In genomic region chr2:237026981-237027711, GRCh38 we compare ENCODE assay signal across 9 cellular contexts. TPM values are rescaled to one million over a fixed set of nuclear protein-coding genes. Genes with fewer than 3 reads are reported as not detected.
A peak's percentile ranks its signal among the peaks of the same experiment; 100 is the strongest.
DNase-seq lines count a peak whose midpoint lies in the region; ATAC-seq and TF ChIP-seq lines count a peak whose summit lies in the region.
"Had no signal": no experiment of that assay in that cellular context is flagged by ENCODE, and none has a peak within 500 bp of the region (broad histone marks: within the 10 kb centered on the region; RNA-seq: fewer than 3 reads in every experiment).

No MANE protein-coding gene starts in this region.

- H3K4me1 ChIP-seq in BE2C = no peaks in the 10 kb centered on the region
- H3K4me1 ChIP-seq in GM23248 (ENCODE audit: insufficient read depth) = peaks cover 10% of the 10 kb centered on the region
- no peaks in the 10 kb centered on the region for H3K4me1 ChIP-seq in mucosa of descending colon (ENCODE audit: low read depth)

- no peaks in the 10 kb centered on the region for H3K9me2 ChIP-seq in GM23248 (ENCODE audit: insufficient read depth)

- H3K27ac ChIP-seq in GM23248 (no peak overlapping the region), epithelial cell of prostate (no peak overlapping the region)

- 62 to 64% methylated on average over 8 of the region's 8 CpGs for WGBS in GM23248 (ENCODE audit: low coverage in 1 of 2, low lambda C conversion rate in 2 of 2, missing lambda C conversion rate in 2 of 2), 2 experiments

- H2AFZ ChIP-seq in GM23248 = no peak overlapping the region

- no peak overlapping the region for H3K4me2 ChIP-seq in GM23248 (ENCODE audit: unreplicated experiment)

- ATAC-seq in mucosa of descending colon (peak; percentile 71), HG03457 (IDR thresholded peaks at IDR 0.05; ENCODE audit: unreplicated experiment) (no peak)

- H3K9ac ChIP-seq in GM23248 = no peak overlapping the region

- in situ Hi-C loops in GM23248 (cut with MboI) = loop anchor here (25.0 kb wide), 1 partner anchor 515 kb away; a partner anchor contains a TSS

- H3F3A ChIP-seq in GM23248 (ENCODE audit: insufficient read depth) = no peaks in the 10 kb centered on the region

- H3K27me3 ChIP-seq in BE2C (peaks cover 19% of the 10 kb centered on the region), GM23248 (replicated peaks; ENCODE audit: insufficient read depth) (no peaks in the 10 kb centered on the region)

- H4K20me1 ChIP-seq in GM23248 (ENCODE audit: insufficient read depth) = no peaks in the 10 kb centered on the region

- H3K36me3 ChIP-seq in BE2C (no peaks in the 10 kb centered on the region), GM23248 (ENCODE audit: low read depth) (no peaks in the 10 kb centered on the region), mucosa of descending colon (ENCODE audit: low read depth) (no peaks in the 10 kb centered on the region)

- H3K9me3 ChIP-seq in BE2C (no peaks in the 10 kb centered on the region), GM23248 (ENCODE audit: low read depth) (no peaks in the 10 kb centered on the region), mucosa of descending colon (peaks cover 3% of the 10 kb centered on the region)

- intact Hi-C loops in mucosa of descending colon (cut with DNase I, micrococcal nuclease) = loop anchor here (5.0 to 10.0 kb wide), 2 partner anchors 512 to 515 kb away; no protein-coding TSS in a partner anchor

- DNase-seq in BE2C (peak; percentile 58), GM23248 (peak; percentile 85), NCI-H345 (lab: John Stamatoyannopoulos, UW) (peak; percentile 71), epithelial cell of prostate (ENCODE audit: low read depth, low spot score) (peak; percentile 27), mucosa of descending colon (peak in 2 of 3 donors; percentile 80 to 82), stromal cell of bone marrow (ENCODE audit: low read depth) (peak; percentile 47)
- DNase-seq in activated CD4-positive, alpha-beta T cell treated with anti-CD3 and anti-CD28 coated beads, Interleukin-2, amount 50 U/mL, for 48 hours = peak; percentile 39 to 45
- DNase-seq: naive B cell had no signal

- no peak overlapping the region for H3K4me3 ChIP-seq in BE2C (ENCODE audit: low read depth, low read length)
- no peak overlapping the region for H3K4me3 ChIP-seq in GM23248
- H3K4me3 ChIP-seq in mucosa of descending colon = no peak overlapping the region

- no peaks in the 10 kb centered on the region for H3K79me2 ChIP-seq in GM23248 (ENCODE audit: insufficient read depth)

- peak; percentile 87 for TF ChIP-seq CTCF in BE2C (IDR thresholded peaks at IDR 0.05; ENCODE audit: low read depth, low read length)
- TF ChIP-seq CTCF in mucosa of descending colon (IDR thresholded peaks at IDR 0.05) = peak; percentile 55

RNA-seq across cellular contexts. Expression of gene COPS8, which starts 58.5 kb away (rescaled TPM):
- polyA plus RNA-seq in BE2C (2012; ENCODE audit: insufficient read depth, insufficient read length, low read depth) = 172 TPM
- 145 and 148 TPM in 2 replicates for total RNA-seq in GM23248 (2014; rRNA removed; shearing (Covaris generic))
- polyA plus RNA-seq in GM23248 (2016; fragmentation: Nextera tagmentation; extraction: Ambion mirVana) = 164 and 168 TPM in 2 replicates
- 10 to 100 TPM; 23.4 to 37.3 (median 31.5) TPM for total RNA-seq in mucosa of descending colon

Comparison
In these comparisons a context has a peak if more than half of its experiments do, and no peak if none do; other contexts are left out.
1. DNase-seq: peak in every context shown above with its lines; median percentile 85 in GM23248; 81 in mucosa of descending colon; 71 in NCI-H345; 58 in BE2C; 47 in stromal cell of bone marrow; 42 in activated CD4-positive, alpha-beta T cell treated with anti-CD3 and anti-CD28 coated beads, Interleukin-2, amount 50 U/mL, for 48 hours; 27 in epithelial cell of prostate.